16 cellular contexts compared by ENCODE assay signal in genomic region chr6:35970181-35970580, GRCh38. TPM values are rescaled to one million over a fixed set of nuclear protein-coding genes. Genes with fewer than 3 reads are reported as not detected.
DNase-seq lines count a peak whose midpoint lies in the region; ATAC-seq and TF ChIP-seq lines count a peak whose summit lies in the region.
"Had no signal": no experiment of that assay in that cellular context is flagged by ENCODE, and none has a peak within 500 bp of the region (broad histone marks: within the 10 kb centered on the region; RNA-seq: fewer than 3 reads in every experiment).

No MANE protein-coding gene starts in this region.

- no peak overlapping the region for H3K27ac ChIP-seq in SK-N-SH (ENCODE audit: low read depth in 2 of 2, low read length in 1 of 2)
- H3K27ac ChIP-seq: HL-60, upper lobe of left lung had no signal

- peak overlapping the region; percentile 20; the same call in 1 of the 2 replicates for H2AFZ ChIP-seq in SK-N-SH (ENCODE audit: low read depth)

- no peaks in the 10 kb centered on the region for H3K4me1 ChIP-seq in SK-N-SH (ENCODE audit: control insufficient read depth in 1 of 2, insufficient read depth in 2 of 2, low read depth in 1 of 2, low read length in 1 of 2)
- peaks cover 28% of the 10 kb centered on the region for H3K4me1 ChIP-seq in adipocyte (ENCODE audit: control insufficient read depth, insufficient read depth, low read length)
- H3K4me1 ChIP-seq: upper lobe of left lung had no signal

- H3K4me1 Mint-ChIP-seq in natural killer cell treated with Interleukin-12 subunit alpha and Interleukin-12 subunit beta and Interleukin-15 and Interleukin-18, amount 100 ng/mL, for 72 hours (ENCODE audit: low read depth in 2 of 2) = peaks cover 2 to 6% of the 10 kb centered on the region in 2 donors

- H4K20me1 ChIP-seq in SK-N-SH (ENCODE audit: insufficient read depth) = no peaks in the 10 kb centered on the region

- H3K27me3 Mint-ChIP-seq in natural killer cell treated with Interleukin-12 subunit alpha and Interleukin-12 subunit beta and Interleukin-15 and Interleukin-18, amount 100 ng/mL, for 72 hours = peaks cover 0 to 3% of the 10 kb centered on the region in 2 donors
- H3K27me3 Mint-ChIP-seq: effector memory CD8-positive, alpha-beta T cell had no signal

- POLR2A ChIA-PET in SK-N-SH (lab: Yijun Ruan, JAX) = no interaction called here

- CTCF ChIA-PET in SK-N-SH (lab: Yijun Ruan, JAX) = no interaction called here

- TF ChIP-seq CTCF in SK-N-SH (IDR thresholded peaks at IDR 0.05) (no peak), fibroblast of the aortic adventitia (IDR thresholded peaks at IDR 0.05; ENCODE audit: insufficient read depth, low read length) (no peak)

- no peak overlapping the region for H3K4me3 Mint-ChIP-seq in natural killer cell treated with Interleukin-12 subunit alpha and Interleukin-12 subunit beta and Interleukin-15 and Interleukin-18, amount 100 ng/mL, for 72 hours
- H3K4me3 Mint-ChIP-seq: effector memory CD8-positive, alpha-beta T cell had no signal

- H3K36me3 Mint-ChIP-seq in natural killer cell treated with Interleukin-12 subunit alpha and Interleukin-12 subunit beta and Interleukin-15 and Interleukin-18, amount 100 ng/mL, for 72 hours = no peaks in the 10 kb centered on the region

- H3K9me3 ChIP-seq in SK-N-SH (no peaks in the 10 kb centered on the region), adipocyte (ENCODE audit: control insufficient read depth, low read length) (no peaks in the 10 kb centered on the region)
- H3K9me3 ChIP-seq: upper lobe of left lung had no signal

- no peak overlapping the region for H3K4me2 ChIP-seq in SK-N-SH

- TF ChIP-seq EP300 in SK-N-SH (IDR thresholded peaks at IDR 0.05; ENCODE audit: borderline replicate concordance in 1 of 2, low read depth in 1 of 2, low read length in 1 of 2) = no peak

- H3K9ac ChIP-seq in SK-N-SH (no peak overlapping the region), adipocyte (ENCODE audit: low read length) (peak overlapping the region; percentile 61)

- H3K27ac Mint-ChIP-seq in natural killer cell treated with Interleukin-12 subunit alpha and Interleukin-12 subunit beta and Interleukin-15 and Interleukin-18, amount 100 ng/mL, for 72 hours = no peak overlapping the region
- H3K27ac Mint-ChIP-seq: effector memory CD8-positive, alpha-beta T cell had no signal

- no peaks in the 10 kb centered on the region for H3K9me2 ChIP-seq in SK-N-SH

- DNase-seq in SK-N-SH (no peak), adipocyte (ENCODE audit: low read depth) (peak; percentile 30), fibroblast of the aortic adventitia (ENCODE audit: low read depth) (peak; percentile 85), superior temporal gyrus (ENCODE audit: extremely low spot score) (peak; percentile 53)
- no peak for DNase-seq in activated CD4-positive, alpha-beta T cell treated with anti-CD3 and anti-CD28 coated beads for 1 hour
- DNase-seq in natural killer cell treated with Interleukin-12 subunit alpha and Interleukin-12 subunit beta and Interleukin-15 and Interleukin-18, amount 100 ng/mL, for 72 hours (ENCODE audit: low spot score) = no peak
- DNase-seq: aorta; effector memory CD8-positive, alpha-beta T cell; NCI-H510A; stimulated activated CD8-positive, alpha-beta memory T cell treated with anti-CD3 and anti-CD28 coated beads, Interleukin-4, amount 100 ng/mL, for 48 hours; T-helper 2 cell; upper lobe of left lung had no signal

- ATAC-seq in SK-N-SH treated with all-trans-retinoic acid at 6 μM for 48 hours (no peak), HG03565 (IDR thresholded peaks at IDR 0.05; ENCODE audit: unreplicated experiment) (no peak)
- no peak for ATAC-seq in natural killer cell treated with Interleukin-12 subunit alpha and Interleukin-12 subunit beta and Interleukin-15 and Interleukin-18, amount 100 ng/mL, for 72 hours
- ATAC-seq: effector memory CD8-positive, alpha-beta T cell; GM12878 had no signal

- H3K79me2 ChIP-seq in SK-N-SH (ENCODE audit: insufficient read depth) = no peaks in the 10 kb centered on the region

- H3K27me3 ChIP-seq in SK-N-SH (ENCODE audit: insufficient read depth) (no peaks in the 10 kb centered on the region), adipocyte (replicated peaks; ENCODE audit: control insufficient read depth, insufficient read depth, low read length) (no peaks in the 10 kb centered on the region)
- H3K27me3 ChIP-seq: upper lobe of left lung had no signal

- H3F3A ChIP-seq in SK-N-SH (replicated peaks; ENCODE audit: insufficient read depth) = no peaks in the 10 kb centered on the region

- no peaks in the 10 kb centered on the region for H3K9me3 Mint-ChIP-seq in natural killer cell treated with Interleukin-12 subunit alpha and Interleukin-12 subunit beta and Interleukin-15 and Interleukin-18, amount 100 ng/mL, for 72 hours
- H3K9me3 Mint-ChIP-seq: effector memory CD8-positive, alpha-beta T cell had no signal

- no peak for TF ChIP-seq RAD21 in SK-N-SH (IDR thresholded peaks at IDR 0.05; ENCODE audit: low read length)

- H3K36me3 ChIP-seq in SK-N-SH (replicated peaks in 1 of 2; ENCODE audit: control insufficient read depth in 1 of 2, insufficient read depth in 2 of 2, low read length in 1 of 2) = no peaks in the 10 kb centered on the region
- H3K36me3 ChIP-seq in adipocyte (ENCODE audit: control insufficient read depth, insufficient read depth, low read length, severe bottlenecking) = no peaks in the 10 kb centered on the region
- H3K36me3 ChIP-seq: upper lobe of left lung had no signal

- 65% methylated on average over 4 of the region's 4 CpGs for WGBS in SK-N-SH (ENCODE audit: low lambda C conversion rate)

- H3K4me3 ChIP-seq in SK-N-SH (ENCODE audit: low read depth in 2 of 2, low read length in 1 of 2) (no peak overlapping the region), adipocyte (ENCODE audit: low read length) (peak overlapping the region; percentile 60), fibroblast of the aortic adventitia (ENCODE audit: low read depth, low read length) (no peak overlapping the region)
- H3K4me3 ChIP-seq: GM12878, upper lobe of left lung had no signal

TF ChIP-seq in SK-N-SH, 30 proteins besides CTCF, POLR2A, EP300 and RAD21:
- TF ChIP-seq FOSL2 (IDR thresholded peaks at IDR 0.05; ENCODE audit: borderline replicate concordance, low read depth) = 0 out of 2 replicates have a peak, but pooled peaks have one; percentile 33
- TF ChIP-seq NFIC (IDR thresholded peaks at IDR 0.05; ENCODE audit: borderline replicate concordance) = no peak
TF ChIP-seq in SK-N-SH: peak in this region for 1.

TF ChIP-seq in SK-N-SH treated with all-trans-retinoic acid at 6 μM for 48 hours, 23 proteins besides CTCF, POLR2A, EP300 and RAD21:
- TF ChIP-seq PPARA (CRISPR knock-in tag; IDR thresholded peaks at IDR 0.05; ENCODE audit: borderline replicate concordance) (no peak), GLIS3 (CRISPR knock-in tag; IDR thresholded peaks at IDR 0.05) (no peak), ISL1 (CRISPR knock-in tag; IDR thresholded peaks at IDR 0.05) (no peak), TOX (CRISPR knock-in tag; IDR thresholded peaks at IDR 0.05; ENCODE audit: borderline replicate concordance) (no peak), TSHZ2 (CRISPR knock-in tag; IDR thresholded peaks at IDR 0.05) (no peak)

RNA-seq across cellular contexts. Expression of gene SRPK1, which starts 49.3 kb away (rescaled TPM):
- polyA plus RNA-seq in SK-N-SH (2012; rRNA removed) = 10.6 and 16.4 TPM in 2 replicates
- polyA plus RNA-seq in SK-N-SH (2012; cell fraction: cytosol; rRNA removed) = 15.5 and 15.7 TPM in 2 replicates
- 13.4 and 24.5 TPM in 2 replicates for polyA plus RNA-seq in SK-N-SH (2012; cell fraction: nucleus; rRNA removed)
- 44.6 and 86.9 TPM in 2 replicates for total RNA-seq in fibroblast of the aortic adventitia (ENCODE audit: low replicate concordance)
- total RNA-seq in natural killer cell treated with Interleukin-12 subunit alpha and Interleukin-12 subunit beta and Interleukin-15 and Interleukin-18, amount 100 ng/mL, for 72 hours = 100 to 1,000 TPM in 1 of 2 donors, 10 to 100 TPM in 1; 70.6 to 140 TPM

RNA-seq across cellular contexts. Expression of gene SLC26A8, which starts 54.3 kb away (rescaled TPM):
- not detected in 2 replicates for polyA plus RNA-seq in SK-N-SH (2012; rRNA removed)
- not detected in 2 replicates for polyA plus RNA-seq in SK-N-SH (2012; cell fraction: cytosol; rRNA removed)
- polyA plus RNA-seq in SK-N-SH (2012; cell fraction: nucleus; rRNA removed) = 0.07 TPM in 1 of 2 replicates, not detected in the other
- total RNA-seq in fibroblast of the aortic adventitia (ENCODE audit: low replicate concordance) = 0.18 TPM in 1 of 2 replicates, not detected in the other
- under 1 TPM in 1 of 2 donors, not detected in 1; 0.33 TPM for total RNA-seq in natural killer cell treated with Interleukin-12 subunit alpha and Interleukin-12 subunit beta and Interleukin-15 and Interleukin-18, amount 100 ng/mL, for 72 hours
- polyA plus RNA-seq: aorta had no signal

RNA-seq across cellular contexts. Expression of gene MAPK14, which starts 57.4 kb away (rescaled TPM):
- polyA plus RNA-seq in SK-N-SH (2012; rRNA removed) = 19.8 and 27.4 TPM in 2 replicates
- 17.7 and 20.1 TPM in 2 replicates for polyA plus RNA-seq in SK-N-SH (2012; cell fraction: cytosol; rRNA removed)
- 32.4 and 55.7 TPM in 2 replicates for polyA plus RNA-seq in SK-N-SH (2012; cell fraction: nucleus; rRNA removed)
- total RNA-seq in fibroblast of the aortic adventitia (ENCODE audit: low replicate concordance) = 72.5 and 99.8 TPM in 2 replicates
- 10 to 100 TPM; 68.4 to 71.4 TPM for total RNA-seq in natural killer cell treated with Interleukin-12 subunit alpha and Interleukin-12 subunit beta and Interleukin-15 and Interleukin-18, amount 100 ng/mL, for 72 hours

Comparison
In these comparisons a context has a peak if more than half of its experiments do, and no peak if none do; other contexts are left out.
1. DNase-seq: peak in adipocyte (single experiment), fibroblast of the aortic adventitia (single experiment) and superior temporal gyrus (single experiment); none in SK-N-SH (single experiment), activated CD4-positive, alpha-beta T cell treated with anti-CD3 and anti-CD28 coated beads for 1 hour (single experiment) and natural killer cell treated with Interleukin-12 subunit alpha and Interleukin-12 subunit beta and Interleukin-15 and Interleukin-18, amount 100 ng/mL, for 72 hours (single experiment).